ENCODE assay signal across 8 cellular contexts in genomic region chr2:97697252-97698235, GRCh38. TPM values are rescaled to one million over a fixed set of nuclear protein-coding genes. Genes with fewer than 3 reads are reported as not detected.
DNase-seq lines count a peak whose midpoint lies in the region; ATAC-seq and TF ChIP-seq lines count a peak whose summit lies in the region.

No MANE protein-coding gene starts in this region.

- H3K4me1 Mint-ChIP-seq in chondrocyte (ENCODE audit: low read depth): peaks cover 7% of the 10 kb centered on the region

- ATAC-seq in HG03442 (IDR thresholded peaks at IDR 0.05; ENCODE audit: unreplicated experiment) (peak; percentile 55), GM18861 (IDR thresholded peaks at IDR 0.05; ENCODE audit: unreplicated experiment) (no peak)

- H3K27me3 Mint-ChIP-seq in chondrocyte (ENCODE audit: low read depth): no peaks in the 10 kb centered on the region

- peak; percentile 87 for TF ChIP-seq CTCF in GM12873 (IDR thresholded peaks at IDR 0.05; ENCODE audit: insufficient read depth, low read depth, low read length, missing control alignments)
- TF ChIP-seq CTCF in chondrocyte (IDR thresholded peaks at IDR 0.05): peak; percentile 96

- DNase-seq in NCI-H526 treated with DMSO at 0.1 percent for 48 hours (lab: John Stamatoyannopoulos, UW) (peak; percentile 80), chondrocyte (ENCODE audit: low spot score) (no peak), kidney tubule cell (ENCODE audit: low spot score) (peak; percentile 76)
- peak; percentile 89 to 97 for DNase-seq in activated CD4-positive, alpha-beta T cell treated with anti-CD3 and anti-CD28 coated beads for 4 hours
- DNase-seq in stimulated activated CD4-positive, alpha-beta T cell treated with anti-CD3 and anti-CD28 coated beads, Interleukin-2, amount 100 ng/mL, for 24 hours: peak; percentile 97 to 98

- H3K36me3 Mint-ChIP-seq in chondrocyte (ENCODE audit: low read depth): peaks cover 2% of the 10 kb centered on the region

- H3K27ac Mint-ChIP-seq in chondrocyte (ENCODE audit: unreplicated experiment): peak overlapping the region; percentile 51

- peaks cover 3% of the 10 kb centered on the region for H3K9me3 Mint-ChIP-seq in chondrocyte (ENCODE audit: low read depth)

- peak overlapping the region; percentile 60 for H3K4me3 Mint-ChIP-seq in chondrocyte (ENCODE audit: unreplicated experiment)

RNA-seq across cellular contexts. Expression of gene ZAP70, which starts 15.8 kb away (rescaled TPM):
- total RNA-seq in chondrocyte: 0.37 to 0.41 TPM in 2 of 3 replicates, not detected in the other

RNA-seq across cellular contexts. Expression of gene C2orf92, which starts 28.0 kb away (rescaled TPM):
- 8.8 to 11.6 TPM (median 10.0 TPM) in 3 replicates for total RNA-seq in chondrocyte

RNA-seq across cellular contexts. Expression of gene ACTR1B, which starts 33.7 kb away (rescaled TPM):
- total RNA-seq in chondrocyte: 51.0 to 66.0 TPM (median 51.8 TPM) in 3 replicates

RNA-seq across cellular contexts. Expression of gene COX5B, which starts 51.7 kb away (rescaled TPM):
- 147 to 170 TPM (median 150 TPM) in 3 replicates for total RNA-seq in chondrocyte
